Comparison of ENCODE assay signal across 22 cellular contexts in genomic region chr7:150359007-150359917, GRCh38. TPM values are rescaled to one million over a fixed set of nuclear protein-coding genes. Genes with fewer than 3 reads are reported as not detected.
DNase-seq lines count a peak whose midpoint lies in the region; FAIRE-seq and TF ChIP-seq lines count a peak whose summit lies in the region.
"Had no signal": no experiment of that assay in that cellular context is flagged by ENCODE, and none has a peak within 500 bp of the region (broad histone marks: within the 10 kb centered on the region; RNA-seq: fewer than 3 reads in every experiment).

No MANE protein-coding gene starts in this region.

- H3K36me3 Mint-ChIP-seq in activated naive CD4-positive, alpha-beta T cell treated with anti-CD3 and anti-CD28 coated beads, Interleukin-2, amount 10 ng/mL, durations not matched to agents 7 days and 5 days: peaks cover 2% of the 10 kb centered on the region

- H2BK20ac ChIP-seq in H1 (ENCODE audit: low read length): peak overlapping the region; percentile 89

- H3K18ac ChIP-seq in H1 (ENCODE audit: extremely low read depth, low read length): no peak overlapping the region

- no peak for TF ChIP-seq RAD21 in H1 (IDR thresholded peaks at IDR 0.05 in 1 of 2, conservative IDR thresholded peaks at IDR 0.05 in 1 of 2; ENCODE audit: low read depth in 2 of 2, low read length in 2 of 2)

- H3K27me3 Mint-ChIP-seq in activated naive CD4-positive, alpha-beta T cell treated with anti-CD3 and anti-CD28 coated beads, Interleukin-2, amount 10 ng/mL, durations not matched to agents 7 days and 5 days: peaks cover 10% of the 10 kb centered on the region

- H4K8ac ChIP-seq in H1 (ENCODE audit: extremely low read depth, insufficient read depth, low read length): peak overlapping the region; percentile 78; the same call in 1 of the 2 replicates

- H4K91ac ChIP-seq in H1 (replicated peaks; ENCODE audit: insufficient read length, low read length): no peak overlapping the region

- H2AFZ ChIP-seq in OCI-LY1 (ENCODE audit: low read length) (no peak overlapping the region), H1 (ENCODE audit: low read length) (no peak overlapping the region), hepatocyte (no peak overlapping the region)

- WGBS in H1 (ENCODE audit: extremely low coverage in 1 of 2, insufficient coverage in 1 of 2, insufficient read length in 1 of 2, insufficient replicate concordance in 2 of 2, low coverage in 1 of 2, low lambda C conversion rate in 2 of 2, missing lambda C conversion rate in 1 of 2), 2 experiments: 89 to 100% methylated on average over 1 to 6 of the region's 6 CpGs
- 70% methylated on average over 6 of the region's 6 CpGs for WGBS in thymus
- 94% methylated on average over 4 of the region's 6 CpGs for WGBS in hepatocyte (ENCODE audit: low lambda C conversion rate, missing lambda C conversion rate)

- FAIRE-seq in H1 (lab: Jason Lieb, UNC): no peak

- TF ChIP-seq POLR2A in H1 (IDR thresholded peaks at IDR 0.05; ENCODE audit: control extremely low read depth in 1 of 2, low read depth in 2 of 2, low read length in 2 of 2): no peak

- H3K27ac Mint-ChIP-seq in activated naive CD4-positive, alpha-beta T cell treated with anti-CD3 and anti-CD28 coated beads, Interleukin-2, amount 10 ng/mL, durations not matched to agents 7 days and 5 days: peak overlapping the region; percentile 21

- no peaks in the 10 kb centered on the region for H3K9me2 ChIP-seq in OCI-LY1 (ENCODE audit: low read depth, low read length)
- no peaks in the 10 kb centered on the region for H3K9me2 ChIP-seq in hepatocyte (replicated peaks; ENCODE audit: insufficient read depth)

- H3K79me2 ChIP-seq in OCI-LY1 (ENCODE audit: insufficient read depth, low read length) (no peaks in the 10 kb centered on the region), H1 (ENCODE audit: control insufficient read depth in 1 of 2, insufficient read depth in 2 of 2, low read length in 2 of 2) (no peaks in the 10 kb centered on the region), hepatocyte (no peaks in the 10 kb centered on the region)

- H3K4me1 ChIP-seq in OCI-LY1 (ENCODE audit: insufficient read depth, low read length, severe bottlenecking): peaks cover 64% of the 10 kb centered on the region
- peaks cover 12 to 18% (median 16%) of the 10 kb centered on the region in 4 experiments for H3K4me1 ChIP-seq in H1 (replicated peaks in 1 of 4; ENCODE audit: control insufficient read depth in 3 of 4, insufficient read depth in 4 of 4, low read length in 3 of 4)
- H3K4me1 ChIP-seq in thymus (ENCODE audit: control insufficient read depth, insufficient read depth, low read length): peaks cover 59% of the 10 kb centered on the region
- no peaks in the 10 kb centered on the region for H3K4me1 ChIP-seq in hepatocyte (ENCODE audit: insufficient read depth)
- H3K4me1 ChIP-seq: Caco-2 had no signal

- peak overlapping the region; percentile 97 for H3K56ac ChIP-seq in H1 (replicated peaks; ENCODE audit: insufficient read length, low read depth, low read length)

- H3K4ac ChIP-seq in H1 (replicated peaks; ENCODE audit: insufficient read length, low read depth, low read length): no peak overlapping the region

- no peak for TF ChIP-seq CTCF in OCI-LY1 (IDR thresholded peaks at IDR 0.05; ENCODE audit: low read length)
- no peak for TF ChIP-seq CTCF in H1 (IDR thresholded peaks at IDR 0.05; ENCODE audit: control extremely low read depth in 1 of 3, insufficient read depth in 1 of 3, low read depth in 1 of 3, low read length in 3 of 3)
- TF ChIP-seq CTCF in hepatocyte (IDR thresholded peaks at IDR 0.05; ENCODE audit: poor library complexity): no peak

- H3K9me3 ChIP-seq in OCI-LY1 (ENCODE audit: low read length) (no peaks in the 10 kb centered on the region), H1 (ENCODE audit: insufficient read depth in 2 of 2, low read depth in 1 of 2, low read length in 1 of 2) (no peaks in the 10 kb centered on the region), thymus (ENCODE audit: control insufficient read depth) (no peaks in the 10 kb centered on the region), hepatocyte (ENCODE audit: low read depth) (no peaks in the 10 kb centered on the region)
- H3K9me3 ChIP-seq: body of pancreas, Caco-2, HAP-1, neutrophil, transverse colon had no signal

- H3K9me3 Mint-ChIP-seq in activated naive CD4-positive, alpha-beta T cell treated with anti-CD3 and anti-CD28 coated beads, Interleukin-2, amount 10 ng/mL, durations not matched to agents 7 days and 5 days: no peaks in the 10 kb centered on the region

- H4K5ac ChIP-seq in H1 (ENCODE audit: insufficient read length, low read depth, low read length): no peak overlapping the region

- H2BK15ac ChIP-seq in H1 (ENCODE audit: low read length): peak overlapping the region; percentile 98; the same call in 1 of the 2 replicates

- H2BK5ac ChIP-seq in H1 (ENCODE audit: low read depth, low read length): no peak overlapping the region

- H3K9ac ChIP-seq in OCI-LY1 (ENCODE audit: low read length): no peak overlapping the region
- H3K9ac ChIP-seq in H1 (replicated peaks in 1 of 4; ENCODE audit: extremely low read depth in 1 of 4, low read depth in 3 of 4, low read length in 3 of 4): no peak overlapping the region

- no peak overlapping the region for H3K4me3 Mint-ChIP-seq in activated naive CD4-positive, alpha-beta T cell treated with anti-CD3 and anti-CD28 coated beads, Interleukin-2, amount 10 ng/mL, durations not matched to agents 7 days and 5 days

- H3K23ac ChIP-seq in H1 (ENCODE audit: insufficient read length): no peak overlapping the region

- no peak overlapping the region for H3K14ac ChIP-seq in H1 (ENCODE audit: insufficient read length)

- no peaks in the 10 kb centered on the region for H3K36me3 ChIP-seq in OCI-LY1 (ENCODE audit: insufficient read depth, low read length)
- H3K36me3 ChIP-seq in H1 (ENCODE audit: control insufficient read depth in 2 of 4, insufficient read depth in 4 of 4, low read length in 3 of 4): no peaks in the 10 kb centered on the region
- H3K36me3 ChIP-seq in thymus (ENCODE audit: control insufficient read depth, insufficient read depth): no peaks in the 10 kb centered on the region
- H3K36me3 ChIP-seq in hepatocyte (replicated peaks; ENCODE audit: insufficient read depth, low read depth): no peaks in the 10 kb centered on the region
- H3K36me3 ChIP-seq: HAP-1, neutrophil, transverse colon had no signal

- 0 out of 2 replicates have a peak, but pooled peaks cover 10% of the 10 kb centered on the region for H3F3A ChIP-seq in OCI-LY1 (ENCODE audit: insufficient read depth, low read length)

- no peak for DNase-seq in activated naive CD4-positive, alpha-beta T cell treated with anti-CD3 and anti-CD28 coated beads, Interleukin-2, amount 10 ng/mL, durations not matched to agents 7 days and 5 days
- no peak for DNase-seq in activated naive CD4-positive, alpha-beta T cell treated with anti-CD3 and anti-CD28 coated beads, Interleukin-2, amount 50 U/mL, for 16 hours
- DNase-seq in H1 (ENCODE audit: low read depth in 1 of 2, low spot score in 2 of 2): no peak
- DNase-seq in DMS153 treated with DMSO at 0.1 percent for 48 hours (lab: John Stamatoyannopoulos, UW; ENCODE audit: unreplicated experiment): no peak
- no peak for DNase-seq in NCI-H774 (lab: John Stamatoyannopoulos, UW)
- no peak for DNase-seq in hepatocyte (ENCODE audit: low spot score)
- DNase-seq: activated gamma-delta T cell treated with Interleukin-2 at 50 U/mL for 16 hours, body of pancreas, Caco-2, KBM-7, NCI-H1092 treated with DMSO at 0.1 percent for 48 hours, NCI-H526, SHP77 treated with DMSO at 0.1 percent for 48 hours, T-helper 1 cell, transverse colon had no signal

- TF ChIP-seq EP300 in H1 (IDR thresholded peaks at IDR 0.05; ENCODE audit: borderline replicate concordance in 1 of 2, low read depth in 2 of 2, low read length in 2 of 2): no peak

- peak overlapping the region; percentile 94 for H2AK5ac ChIP-seq in H1 (ENCODE audit: low read depth, low read length)

- H3K23me2 ChIP-seq in H1 (ENCODE audit: low read depth, low read length): peaks cover 13% of the 10 kb centered on the region; the same call in 1 of the 2 replicates

- POLR2A ChIA-PET in H1 (lab: Charles Lee; ENCODE audit: partially characterized antibody): interaction anchor here (1.0 to 1.4 kb wide), 3 partner anchors 10 to 43 kb away, joined by 3 to 10 read pairs (median 4); partner anchors contain the start of gene REPIN1

- H2BK120ac ChIP-seq in H1 (replicated peaks; ENCODE audit: low read depth, low read length): peak overlapping the region; percentile 22

- no peaks in the 10 kb centered on the region for H4K20me1 ChIP-seq in OCI-LY1 (ENCODE audit: insufficient read depth, low read length)
- peaks cover 0 to 5% of the 10 kb centered on the region in 2 experiments for H4K20me1 ChIP-seq in H1 (replicated peaks in 1 of 2; ENCODE audit: control insufficient read depth in 1 of 2, insufficient read depth in 2 of 2, low read length in 2 of 2)
- H4K20me1 ChIP-seq in hepatocyte (ENCODE audit: insufficient read depth, poor library complexity, severe bottlenecking): no peaks in the 10 kb centered on the region

- H3K27me3 ChIP-seq in OCI-LY1 (ENCODE audit: insufficient read depth, low read length) (no peaks in the 10 kb centered on the region), H1 (replicated peaks in 1 of 4; ENCODE audit: control insufficient read depth in 3 of 4, extremely low read depth in 1 of 4, insufficient read depth in 3 of 4, low read length in 3 of 4) (no peaks in the 10 kb centered on the region; a peak in 1 of 7 replicates), thymus (ENCODE audit: control insufficient read depth, insufficient read depth) (no peaks in the 10 kb centered on the region), hepatocyte (no peaks in the 10 kb centered on the region)
- H3K27me3 ChIP-seq: body of pancreas, neutrophil, transverse colon had no signal

- H2BK12ac ChIP-seq in H1 (ENCODE audit: low read depth, low read length): peak overlapping the region; percentile 89

- H3K27ac ChIP-seq in OCI-LY1 (ENCODE audit: low read depth, low read length, poor library complexity, severe bottlenecking) (peak overlapping the region; percentile 83), H1 (ENCODE audit: low read depth, low read length) (no peak overlapping the region), thymus (ENCODE audit: low read depth) (peak overlapping the region; percentile 71), hepatocyte (no peak overlapping the region)
- H3K27ac ChIP-seq: body of pancreas, coronary artery, HL-60, neutrophil, transverse colon had no signal

- H3K79me1 ChIP-seq in H1 (ENCODE audit: low read depth, low read length): no peaks in the 10 kb centered on the region; the same call in 1 of the 2 replicates

- CTCF ChIA-PET in activated naive CD4-positive, alpha-beta T cell treated with anti-CD3 and anti-CD28 coated beads, Interleukin-2, amount 10 ng/mL, durations not matched to agents 7 days and 5 days (lab: Charles Lee): no interaction called here
- CTCF ChIA-PET in H1 (lab: Charles Lee; ENCODE audit: partially characterized antibody): interaction anchor here (0.8 to 4.5 kb wide), 9 partner anchors 10 to 59 kb away, joined by 3 to 32 read pairs (median 6); partner anchors contain the start of gene REPIN1

- H3K4me2 ChIP-seq in OCI-LY1 (ENCODE audit: low read length) (no peak overlapping the region), H1 (ENCODE audit: insufficient read depth in 1 of 2, low read depth in 2 of 2, low read length in 2 of 2) (no peak overlapping the region), hepatocyte (no peak overlapping the region)

- H3K4me3 ChIP-seq in OCI-LY1 (ENCODE audit: low read depth, low read length, poor library complexity, severe bottlenecking): no peak overlapping the region
- no peak overlapping the region for H3K4me3 ChIP-seq in H1 (ENCODE audit: extremely low read depth in 1 of 4, insufficient read depth in 2 of 4, low read depth in 3 of 4, low read length in 4 of 4)
- no peak overlapping the region for H3K4me3 ChIP-seq in thymus (ENCODE audit: low read length)
- no peak overlapping the region for H3K4me3 ChIP-seq in hepatocyte
- H3K4me3 ChIP-seq: body of pancreas, coronary artery, HAP-1, transverse colon had no signal

- H3K4me1 Mint-ChIP-seq in activated naive CD4-positive, alpha-beta T cell treated with anti-CD3 and anti-CD28 coated beads, Interleukin-2, amount 10 ng/mL, durations not matched to agents 7 days and 5 days: peaks cover 64% of the 10 kb centered on the region

RNA-seq across cellular contexts. Expression of gene REPIN1, which starts 9.4 kb away (rescaled TPM):
- 125 and 130 TPM in 2 replicates for total RNA-seq in H1 (2021; fragmentation: NEBNext Ultra II Directional; extraction: Animal tissue kit (Norgen Biotek cat#: 25700))
- polyA plus RNA-seq in H1 (2011; rRNA removed): 98.6 and 147 TPM in 2 replicates
- polyA plus RNA-seq in H1 (2011; cell fraction: cytosol; rRNA removed): 110 TPM
- polyA plus RNA-seq in H1 (2011; cell fraction: nucleus; rRNA removed): 159 TPM
- polyA plus RNA-seq in H1 (2012, experiment 1 of 2): 81.6 to 105 TPM (median 96.5 TPM) in 4 replicates
- polyA plus RNA-seq in H1 (2012, experiment 2 of 2): 86.7 TPM
- 78.2 TPM for polyA plus RNA-seq in H1 (2013, experiment 1 of 2)
- 74.4 TPM for polyA plus RNA-seq in H1 (2013, experiment 2 of 2)
- 39.8 and 47.5 TPM in 2 replicates for polyA minus RNA-seq in H1 (2011; rRNA and poly(A)+ RNA removed)
- polyA minus RNA-seq in H1 (2011; cell fraction: cytosol; rRNA and poly(A)+ RNA removed): 55.6 TPM
- polyA minus RNA-seq in H1 (2011; cell fraction: nucleus; rRNA and poly(A)+ RNA removed): 72.6 TPM
- polyA plus RNA-seq in thymus: 97.0 TPM
- total RNA-seq in hepatocyte: 75.5 and 79.1 TPM in 2 replicates
- polyA plus RNA-seq in hepatocyte: 102 and 107 TPM in 2 replicates

RNA-seq across cellular contexts. Expression of gene RARRES2, which starts 17.8 kb away (rescaled TPM):
- 254 and 264 TPM in 2 replicates for total RNA-seq in H1 (2021; fragmentation: NEBNext Ultra II Directional; extraction: Animal tissue kit (Norgen Biotek cat#: 25700))
- polyA plus RNA-seq in H1 (2011; rRNA removed) (441 and 483 TPM in 2 replicates), thymus (21.9 TPM), hepatocyte (164 and 187 TPM in 2 replicates)
- 569 TPM for polyA plus RNA-seq in H1 (2011; cell fraction: cytosol; rRNA removed)
- 327 TPM for polyA plus RNA-seq in H1 (2011; cell fraction: nucleus; rRNA removed)
- polyA plus RNA-seq in H1 (2012, experiment 1 of 2): 326 to 515 TPM (median 467 TPM) in 4 replicates
- polyA plus RNA-seq in H1 (2012, experiment 2 of 2): 519 TPM
- polyA plus RNA-seq in H1 (2013, experiment 1 of 2): 191 TPM
- polyA plus RNA-seq in H1 (2013, experiment 2 of 2): 244 TPM
- polyA minus RNA-seq in H1 (2011; rRNA and poly(A)+ RNA removed): 29.0 and 37.7 TPM in 2 replicates
- 63.9 TPM for polyA minus RNA-seq in H1 (2011; cell fraction: cytosol; rRNA and poly(A)+ RNA removed)
- 52.1 TPM for polyA minus RNA-seq in H1 (2011; cell fraction: nucleus; rRNA and poly(A)+ RNA removed)
- 104 and 122 TPM in 2 replicates for total RNA-seq in hepatocyte
- total RNA-seq: Caco-2, OCI-LY7 had no signal

RNA-seq across cellular contexts. Expression of gene ZNF775, which starts 19.9 kb away (rescaled TPM):
- total RNA-seq in H1 (2021; fragmentation: NEBNext Ultra II Directional; extraction: Animal tissue kit (Norgen Biotek cat#: 25700)): 21.5 and 24.9 TPM in 2 replicates
- polyA plus RNA-seq in H1 (2011; rRNA removed) (13.6 and 22.5 TPM in 2 replicates), thymus (6.6 TPM), hepatocyte (6.2 and 10.6 TPM in 2 replicates)
- polyA plus RNA-seq in H1 (2011; cell fraction: cytosol; rRNA removed): 23.8 TPM
- 26.9 TPM for polyA plus RNA-seq in H1 (2011; cell fraction: nucleus; rRNA removed)
- polyA plus RNA-seq in H1 (2012, experiment 1 of 2): 12.3 to 21.8 TPM (median 20.3 TPM) in 4 replicates
- polyA plus RNA-seq in H1 (2012, experiment 2 of 2): 13.0 TPM
- 9.1 TPM for polyA plus RNA-seq in H1 (2013, experiment 1 of 2)
- 8.5 TPM for polyA plus RNA-seq in H1 (2013, experiment 2 of 2)
- polyA minus RNA-seq in H1 (2011; rRNA and poly(A)+ RNA removed): 2.5 and 2.9 TPM in 2 replicates
- 21.4 TPM for polyA minus RNA-seq in H1 (2011; cell fraction: cytosol; rRNA and poly(A)+ RNA removed)
- polyA minus RNA-seq in H1 (2011; cell fraction: nucleus; rRNA and poly(A)+ RNA removed): 15.7 TPM
- 5.2 and 8.3 TPM in 2 replicates for total RNA-seq in hepatocyte

RNA-seq across cellular contexts. Expression of gene ACTR3C, which starts 35.9 kb away (rescaled TPM):
- 0.84 TPM in 1 of 2 replicates, not detected in the other for total RNA-seq in H1 (2021; fragmentation: NEBNext Ultra II Directional; extraction: Animal tissue kit (Norgen Biotek cat#: 25700))
- polyA plus RNA-seq in H1 (2011; rRNA removed): 0.78 and 1.5 TPM in 2 replicates
- 1.3 TPM for polyA plus RNA-seq in H1 (2011; cell fraction: cytosol; rRNA removed)
- 1.6 TPM for polyA plus RNA-seq in H1 (2011; cell fraction: nucleus; rRNA removed)
- 0.98 to 2.0 TPM (median 1.4 TPM) in 4 replicates for polyA plus RNA-seq in H1 (2012, experiment 1 of 2)
- polyA plus RNA-seq in H1 (2012, experiment 2 of 2): 0.75 TPM
- not detected for polyA plus RNA-seq in H1 (2013, experiment 1 of 2)
- polyA plus RNA-seq in H1 (2013, experiment 2 of 2): 0.07 TPM
- polyA minus RNA-seq in H1 (2011; rRNA and poly(A)+ RNA removed): 2.5 and 6.1 TPM in 2 replicates
- polyA minus RNA-seq in H1 (2011; cell fraction: cytosol; rRNA and poly(A)+ RNA removed): 1.9 TPM
- 15.5 TPM for polyA minus RNA-seq in H1 (2011; cell fraction: nucleus; rRNA and poly(A)+ RNA removed)
- polyA plus RNA-seq in thymus: 2.9 TPM
- 17.7 and 18.6 TPM in 2 replicates for total RNA-seq in hepatocyte
- polyA plus RNA-seq in hepatocyte: 7.8 and 11.9 TPM in 2 replicates
- total RNA-seq: OCI-LY7 had no signal

RNA-seq across cellular contexts. Expression of gene LRRC61, which starts 36.1 kb away (rescaled TPM):
- 0.73 and 1.0 TPM in 2 replicates for total RNA-seq in H1 (2021; fragmentation: NEBNext Ultra II Directional; extraction: Animal tissue kit (Norgen Biotek cat#: 25700))
- 44.8 and 72.4 TPM in 2 replicates for polyA plus RNA-seq in H1 (2011; rRNA removed)
- polyA plus RNA-seq in H1 (2011; cell fraction: cytosol; rRNA removed): 40.2 TPM
- polyA plus RNA-seq in H1 (2011; cell fraction: nucleus; rRNA removed): 36.1 TPM
- polyA plus RNA-seq in H1 (2012, experiment 1 of 2): 12.3 to 27.6 TPM (median 25.8 TPM) in 4 replicates
- 31.8 TPM for polyA plus RNA-seq in H1 (2012, experiment 2 of 2)
- polyA plus RNA-seq in H1 (2013, experiment 1 of 2): 0.34 TPM
- 0.42 TPM for polyA plus RNA-seq in H1 (2013, experiment 2 of 2)
- 14.4 and 19.1 TPM in 2 replicates for polyA minus RNA-seq in H1 (2011; rRNA and poly(A)+ RNA removed)
- polyA minus RNA-seq in H1 (2011; cell fraction: cytosol; rRNA and poly(A)+ RNA removed): 27.4 TPM
- polyA minus RNA-seq in H1 (2011; cell fraction: nucleus; rRNA and poly(A)+ RNA removed): 16.0 TPM
- 11.3 TPM for polyA plus RNA-seq in thymus
- 23.4 and 24.0 TPM in 2 replicates for total RNA-seq in hepatocyte
- polyA plus RNA-seq in hepatocyte: 35.4 and 38.7 TPM in 2 replicates
- total RNA-seq: OCI-LY7 had no signal

Comparison
In these comparisons a context has a peak if more than half of its experiments do, and no peak if none do; other contexts are left out.
1. H3K27ac ChIP-seq: peak in OCI-LY1 (single experiment) and thymus (single experiment); none in H1 (single experiment) and hepatocyte (single experiment).